Comparison of ENCODE assay signal across 8 cellular contexts in genomic region chr6:152271681-152272464, GRCh38.
A peak's percentile ranks its signal among the peaks of the same experiment; 100 is the strongest.
DNase-seq lines count a peak whose midpoint lies in the region; ATAC-seq, FAIRE-seq and TF ChIP-seq lines count a peak whose summit lies in the region.

No MANE protein-coding gene starts in this region.

- in situ Hi-C loops in astrocyte of the spinal cord (cut with HindIII; ENCODE audit: low sequenced_read_pairs) = no loop called here
- in situ Hi-C loops in GM13977 (cut with MboI; ENCODE audit: low pct_unique_long_range_greater_than_20kb, low sequenced_read_pairs, unreplicated experiment) = loop anchor here (25.0 kb wide), 2 partner anchors 510 to 585 kb away; no protein-coding TSS in a partner anchor

- no peak for FAIRE-seq in H54 (lab: Jason Lieb, UNC)

- DNase-seq in GM10266 (ENCODE audit: extremely low spot score) (peak; percentile 10), astrocyte of the spinal cord (ENCODE audit: low read depth, low spot score) (peak; percentile 74), myocyte (ENCODE audit: low read depth) (peak; percentile 79), GM13977 (ENCODE audit: low spot score) (no peak), SIG-M5 treated with dmso at 0.1 percent for 504 hours (lab: John Stamatoyannopoulos, UW; ENCODE audit: unreplicated experiment) (no peak), H54 (ENCODE audit: insufficient read length, low spot score) (no peak)
- no peak for DNase-seq in activated CD4-positive, alpha-beta T cell treated with anti-CD3 and anti-CD28 coated beads, Interleukin-2, amount 50 U/mL, for 48 hours

- TF ChIP-seq CTCF in GM10266 (IDR thresholded peaks at IDR 0.05; ENCODE audit: control insufficient read depth, insufficient read depth, low read depth, missing control alignments) = peak; percentile 5
- TF ChIP-seq CTCF in astrocyte of the spinal cord (IDR thresholded peaks at IDR 0.05; ENCODE audit: low read depth, low read length) = no peak
- TF ChIP-seq CTCF in GM13977 (IDR thresholded peaks at IDR 0.05; ENCODE audit: extremely low read depth, insufficient read depth, missing control alignments) = no peak

- peak; percentile 78 for ATAC-seq in HG02938 (IDR thresholded peaks at IDR 0.05; ENCODE audit: unreplicated experiment)

- no peak for TF ChIP-seq POLR2A in H54 (IDR thresholded peaks at IDR 0.05; ENCODE audit: low read depth, low read length)

- H3K4me3 ChIP-seq in astrocyte of the spinal cord (ENCODE audit: low read depth, low read length) = no peak overlapping the region

Comparison
In these comparisons a context has a peak if more than half of its experiments do, and no peak if none do; other contexts are left out.
1. DNase-seq: peak in GM10266 (single experiment), astrocyte of the spinal cord (single experiment) and myocyte (single experiment); none in GM13977 (single experiment), SIG-M5 treated with dmso at 0.1 percent for 504 hours (single experiment), H54 (single experiment) and activated CD4-positive, alpha-beta T cell treated with anti-CD3 and anti-CD28 coated beads, Interleukin-2, amount 50 U/mL, for 48 hours (0 of 2).